ENCODE assay signal across 8 cellular contexts in the genomic region with DNA sequence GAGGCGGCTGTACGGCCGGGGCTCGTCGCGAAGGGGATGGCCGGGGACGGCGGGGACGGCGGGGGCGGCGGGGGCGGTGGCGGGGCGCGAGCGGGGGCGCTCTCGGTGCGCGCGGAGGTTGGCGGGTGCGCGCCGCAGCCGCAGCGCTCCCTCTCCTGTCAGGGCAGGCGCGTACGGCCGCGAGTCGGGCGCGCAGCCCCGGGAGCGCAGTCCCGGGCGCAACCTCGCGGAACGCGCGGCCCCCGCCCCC. TPM values are rescaled to one million over a fixed set of nuclear protein-coding genes. Genes with fewer than 3 reads are reported as not detected.
DNase-seq lines count a peak whose midpoint lies in the region; ATAC-seq, FAIRE-seq and TF ChIP-seq lines count a peak whose summit lies in the region.

No MANE protein-coding gene starts in this region.

- peaks cover 0 to 4% (median 0%) of the 10 kb centered on the region in 3 donors for H3K27me3 ChIP-seq in skeletal muscle tissue (ENCODE audit: control insufficient read depth in 3 of 3, insufficient read depth in 3 of 3, low read length in 3 of 3)

- no peak for ATAC-seq in T-cell (replicated peaks in 1 of 4)
- ATAC-seq in HG03469 (IDR thresholded peaks at IDR 0.05; ENCODE audit: unreplicated experiment) = no peak

- H3K4me3 Mint-ChIP-seq in T-cell = peak overlapping the region; percentile 68 to 88 (median 85)

- no peaks in the 10 kb centered on the region for H3K36me3 ChIP-seq in skeletal muscle tissue (ENCODE audit: control insufficient read depth in 3 of 3, insufficient read depth in 3 of 3, low read length in 3 of 3)

- no peaks in the 10 kb centered on the region for H3K36me3 Mint-ChIP-seq in T-cell

- H3K9ac ChIP-seq in skeletal muscle tissue (ENCODE audit: low read depth in 1 of 3, low read length in 3 of 3) = peak overlapping the region in 2 of 3 donors; percentile 69 to 81

- H3K4me1 Mint-ChIP-seq in T-cell = peaks cover 10 to 12% (median 10%) of the 10 kb centered on the region in 3 donors

- no peaks in the 10 kb centered on the region for H3K9me3 ChIP-seq in skeletal muscle tissue (ENCODE audit: control insufficient read depth in 3 of 3, low read length in 3 of 3)

- H3K4me3 ChIP-seq in foreskin fibroblast (ENCODE audit: low read depth in 1 of 2, low read length in 2 of 2) (peak overlapping the region; percentile 47 to 56), skeletal muscle tissue (ENCODE audit: low read length in 3 of 3) (peak overlapping the region in 2 of 3 donors; percentile 70 to 72)

- TF ChIP-seq POLR2A in GM12891 (IDR thresholded peaks at IDR 0.05; ENCODE audit: low read depth, low read length) = no peak

- DNase-seq in GM12891 (ENCODE audit: insufficient read length, low spot score) = no peak
- DNase-seq in T-cell = no peak
- no peak for DNase-seq in foreskin fibroblast
- no peak for DNase-seq in NCI-H1436 (lab: John Stamatoyannopoulos, UW)
- no peak for DNase-seq in NCI-H524 treated with DMSO at 0.1 percent for 48 hours (lab: John Stamatoyannopoulos, UW)
- DNase-seq in SK-N-DZ (ENCODE audit: low spot score) = no peak

- CTCF ChIA-PET in T-cell (lab: Charles Lee) = no interaction called here

- no peak for TF ChIP-seq CTCF in foreskin fibroblast (IDR thresholded peaks at IDR 0.05; ENCODE audit: low read depth, low read length)

- peak; percentile 90 for FAIRE-seq in GM12891 (lab: Jason Lieb, UNC)

- H3K27ac Mint-ChIP-seq in T-cell = no peak overlapping the region

- peaks cover 32 to 40% of the 10 kb centered on the region in 2 donors for H3K27me3 Mint-ChIP-seq in T-cell

- no peak overlapping the region for H3K27ac ChIP-seq in skeletal muscle tissue (ENCODE audit: low read depth, low read length)

- POLR2A ChIA-PET in T-cell (lab: Charles Lee) = no interaction called here

- H3K4me1 ChIP-seq in skeletal muscle tissue (ENCODE audit: control insufficient read depth in 3 of 3, insufficient read depth in 3 of 3, low read length in 3 of 3) = peaks cover 0 to 5% (median 0%) of the 10 kb centered on the region in 3 donors

- no peaks in the 10 kb centered on the region for H3K9me3 Mint-ChIP-seq in T-cell

TF ChIP-seq in GM12891, 5 proteins besides CTCF, POLR2A, EP300 and RAD21:
- no peak for TF ChIP-seq POLR2AphosphoS5 (IDR thresholded peaks at IDR 0.05; ENCODE audit: low read depth, low read length)
- peak; percentile 63 for TF ChIP-seq PAX5 (IDR thresholded peaks at IDR 0.05; ENCODE audit: insufficient read depth, low read length, severe bottlenecking)
- TF ChIP-seq POU2F2 (IDR thresholded peaks at IDR 0.05; ENCODE audit: low read depth, low read length) = no peak
- TF ChIP-seq TAF1 (IDR thresholded peaks at IDR 0.05; ENCODE audit: low read depth, low read length) = no peak
- TF ChIP-seq SPI1 (IDR thresholded peaks at IDR 0.05; ENCODE audit: low read depth, low read length) = no peak

RNA-seq across cellular contexts. Expression of gene GRHL1, which starts 0.3 kb away (rescaled TPM):
- polyA plus RNA-seq in GM12891 (2012; ENCODE audit: low read depth, missing spikeins) = 0.13 TPM
- under 1 TPM; 0.07 to 0.61 (median 0.43) TPM for total RNA-seq in T-cell
- total RNA-seq in skeletal muscle tissue = under 0.01 TPM
- 3.4 and 8.7 TPM in 2 replicates for polyA plus RNA-seq in SK-N-DZ (2014; cell fraction: cytosol; rRNA removed)
- polyA plus RNA-seq in SK-N-DZ (2014; cell fraction: nucleus; rRNA removed) = 14.4 and 24.5 TPM in 2 replicates
